ENCODE assay signal across 12 cellular contexts in genomic region chr6:41568585-41569384, GRCh38. TPM values are rescaled to one million over a fixed set of nuclear protein-coding genes. Genes with fewer than 3 reads are reported as not detected.
DNase-seq lines count a peak whose midpoint lies in the region; TF ChIP-seq lines count a peak whose summit lies in the region.
"Had no signal": no experiment of that assay in that cellular context is flagged by ENCODE, and none has a peak within 500 bp of the region (broad histone marks: within the 10 kb centered on the region; RNA-seq: fewer than 3 reads in every experiment).

No MANE protein-coding gene starts in this region.

- H3K9me2 ChIP-seq in OCI-LY7 (ENCODE audit: insufficient read depth, low read length): no peaks in the 10 kb centered on the region

- H3K4me1 ChIP-seq in mucosa of stomach (ENCODE audit: control insufficient read depth, insufficient read depth, low read length) (peaks cover 21% of the 10 kb centered on the region), OCI-LY7 (ENCODE audit: insufficient read depth, low read length, poor library complexity, severe bottlenecking) (no peaks in the 10 kb centered on the region)

- peaks cover 19% of the 10 kb centered on the region for H3K36me3 ChIP-seq in mucosa of stomach (ENCODE audit: control insufficient read depth, insufficient read depth, low read length)
- peaks cover 32% of the 10 kb centered on the region for H3K36me3 ChIP-seq in OCI-LY7 (ENCODE audit: insufficient read depth, low read length)
- H3K36me3 ChIP-seq: vagina had no signal

- no peak overlapping the region for H3K4me3 ChIP-seq in fibroblast of the aortic adventitia (ENCODE audit: low read depth, low read length)
- no peak overlapping the region for H3K4me3 ChIP-seq in mucosa of stomach (ENCODE audit: low read length)
- no peak overlapping the region for H3K4me3 ChIP-seq in OCI-LY7 (ENCODE audit: low read depth, low read length, poor library complexity, severe bottlenecking)
- H3K4me3 ChIP-seq: gastrocnemius medialis, vagina had no signal

- no peaks in the 10 kb centered on the region for H3K79me2 ChIP-seq in OCI-LY7 (ENCODE audit: insufficient read depth, low read depth, low read length)

- H3K27me3 ChIP-seq in mucosa of stomach (ENCODE audit: control insufficient read depth, insufficient read depth, low read length): no peaks in the 10 kb centered on the region
- H3K27me3 ChIP-seq: gastrocnemius medialis, vagina had no signal

- peak overlapping the region; percentile 12 for H3K9ac ChIP-seq in mucosa of stomach (ENCODE audit: low read length)

- intact Hi-C loops in OCI-LY7 (cut with micrococcal nuclease; ENCODE audit: unreplicated experiment): no loop called here

- BruUV-seq in OCI-LY7 (replicated peaks; lab: Mats Ljungman, UMichigan): no TSS peak

- CTCF ChIA-PET in OCI-LY7 (lab: Charles Lee; ENCODE audit: unreplicated experiment): no interaction called here

- no peaks in the 10 kb centered on the region; the same call in 1 of the 2 replicates for H4K20me1 ChIP-seq in OCI-LY7 (ENCODE audit: insufficient read depth, low read length)

- DNase-seq in COLO668 (lab: John Stamatoyannopoulos, UW; ENCODE audit: unreplicated experiment) (peak; percentile 84), NCI-H2196 (lab: John Stamatoyannopoulos, UW; ENCODE audit: unreplicated experiment) (peak; percentile 90), fibroblast of the aortic adventitia (ENCODE audit: low read depth) (peak; percentile 22), OCI-LY7 (ENCODE audit: low spot score) (no peak), caudate nucleus (lab: John Stamatoyannopoulos, UW) (no peak), 8988T (no peak)
- DNase-seq in activated naive CD4-positive, alpha-beta T cell (lab: John Stamatoyannopoulos, UW): no peak
- DNase-seq: activated CD8-positive, alpha-beta memory T cell treated with anti-CD3 and anti-CD28 coated beads, Interleukin-2, amount 50 U/mL, for 4 hours; central memory CD4-positive, alpha-beta T cell; gastrocnemius medialis had no signal

- H3K27ac ChIP-seq in OCI-LY7 (ENCODE audit: low read depth, low read length, poor library complexity, severe bottlenecking): no peak overlapping the region
- no peak overlapping the region for H3K27ac ChIP-seq in caudate nucleus (ENCODE audit: low read depth, low read length)
- H3K27ac ChIP-seq: gastrocnemius medialis, vagina had no signal

- no peak for TF ChIP-seq CTCF in fibroblast of the aortic adventitia (IDR thresholded peaks at IDR 0.05; ENCODE audit: insufficient read depth, low read length)
- TF ChIP-seq CTCF in OCI-LY7 (conservative IDR thresholded peaks at IDR 0.05; ENCODE audit: low read length): no peak

- no peaks in the 10 kb centered on the region for H3K9me3 ChIP-seq in mucosa of stomach (ENCODE audit: control insufficient read depth, low read length)
- H3K9me3 ChIP-seq in OCI-LY7 (ENCODE audit: low read length): no peaks in the 10 kb centered on the region
- H3K9me3 ChIP-seq: gastrocnemius medialis, vagina had no signal

- POLR2A ChIA-PET in OCI-LY7 (lab: Charles Lee): no interaction called here

- no peak overlapping the region for H2AFZ ChIP-seq in OCI-LY7 (ENCODE audit: low read length)

- no peak overlapping the region for H3K4me2 ChIP-seq in OCI-LY7 (ENCODE audit: low read length)

RNA-seq across cellular contexts. Expression of gene FOXP4, which starts 22.6 kb away (rescaled TPM):
- total RNA-seq in fibroblast of the aortic adventitia (ENCODE audit: low replicate concordance) (0.41 and 2.9 TPM in 2 replicates), OCI-LY7 (2022) (26.3 and 26.7 TPM in 2 replicates)
- total RNA-seq in OCI-LY7 (2014; rRNA removed; shearing (Covaris generic)): 5.1 and 6.3 TPM in 2 replicates

Comparison
In these comparisons a context has a peak if more than half of its experiments do, and no peak if none do; other contexts are left out.
1. DNase-seq: peak in COLO668 (single experiment), NCI-H2196 (single experiment) and fibroblast of the aortic adventitia (single experiment); none in OCI-LY7 (single experiment), activated naive CD4-positive, alpha-beta T cell (0 of 4), caudate nucleus (0 of 61) and 8988T (single experiment).